ENCODE assay signal across 9 cellular contexts in the genomic region with DNA sequence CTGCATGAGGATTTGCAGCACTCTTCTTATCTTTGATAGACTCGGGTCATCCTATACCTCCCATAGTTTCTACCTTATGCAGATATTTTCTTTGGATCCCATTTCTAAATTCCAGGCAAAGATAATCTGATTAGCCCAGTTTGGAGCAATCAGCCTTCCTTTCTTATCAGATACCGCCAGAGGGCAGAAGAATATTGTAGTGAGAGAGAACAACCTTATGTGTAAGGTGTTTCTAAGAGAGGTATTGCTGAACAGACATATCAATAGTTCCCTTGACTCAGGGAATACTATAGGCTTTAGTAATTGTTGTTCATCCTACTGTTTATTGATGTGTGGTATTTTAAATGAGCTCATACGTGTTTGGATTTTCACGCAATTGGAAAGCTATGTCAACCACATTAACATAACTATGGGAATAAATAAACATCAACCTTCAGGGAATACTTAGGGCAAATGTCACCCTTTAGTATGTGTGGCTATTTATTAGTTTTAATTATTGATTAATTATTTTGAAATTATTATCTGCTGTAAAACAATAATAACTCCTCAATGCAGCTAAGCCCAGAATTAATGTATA.
DNase-seq lines count a peak whose midpoint lies in the region; ATAC-seq and TF ChIP-seq lines count a peak whose summit lies in the region.
"Had no signal": no experiment of that assay in that cellular context is flagged by ENCODE, and none has a peak within 500 bp of the region (broad histone marks: within the 10 kb centered on the region; RNA-seq: fewer than 3 reads in every experiment).

No MANE protein-coding gene starts in this region.

- no peaks in the 10 kb centered on the region for H3K36me3 ChIP-seq in neuronal stem cell (replicated peaks in 1 of 2; ENCODE audit: control insufficient read depth in 2 of 2, insufficient read depth in 2 of 2, low read length in 2 of 2)

- H2AK5ac ChIP-seq in neuronal stem cell (ENCODE audit: low read depth, low read length): no peak overlapping the region

- H3K18ac ChIP-seq in neuronal stem cell (ENCODE audit: low read length): no peak overlapping the region

- no peaks in the 10 kb centered on the region for H3K9me3 Mint-ChIP-seq in chondrocyte (ENCODE audit: low read depth)

- H3K36me3 Mint-ChIP-seq in chondrocyte (ENCODE audit: low read depth): no peaks in the 10 kb centered on the region

- H3K4me1 Mint-ChIP-seq in chondrocyte (ENCODE audit: low read depth): no peaks in the 10 kb centered on the region

- no peak overlapping the region for H3K4me3 ChIP-seq in neuronal stem cell (ENCODE audit: low read length in 2 of 2)
- H3K4me3 ChIP-seq: psoas muscle had no signal

- no peak overlapping the region for H2AFZ ChIP-seq in neuronal stem cell (ENCODE audit: low read length)

- H4K8ac ChIP-seq in neuronal stem cell (ENCODE audit: low read depth, low read length): no peak overlapping the region

- DNase-seq in DMS 273 (lab: John Stamatoyannopoulos, UW; ENCODE audit: unreplicated experiment): peak; percentile 42
- DNase-seq in DMS 273 treated with DMSO at 0.1 percent for 48 hours (lab: John Stamatoyannopoulos, UW): no peak
- peak; percentile 82 for DNase-seq in NCI-H748 treated with DMSO at 0.1 percent for 48 hours (lab: John Stamatoyannopoulos, UW)
- DNase-seq in chondrocyte (ENCODE audit: low spot score): no peak
- peak; percentile 6 for DNase-seq in neuronal stem cell (ENCODE audit: low spot score)
- DNase-seq in putamen (ENCODE audit: low spot score): no peak
- DNase-seq in NCI-H1694 treated with DMSO at 0.1 percent for 48 hours (lab: John Stamatoyannopoulos, UW): no peak
- DNase-seq: psoas muscle had no signal

- no peak overlapping the region for H3K4ac ChIP-seq in neuronal stem cell (ENCODE audit: low read length)

- H3K27me3 ChIP-seq in neuronal stem cell (ENCODE audit: control insufficient read depth in 3 of 3, insufficient read depth in 3 of 3, low read depth in 1 of 3, low read length in 3 of 3): no peaks in the 10 kb centered on the region

- WGBS in neuronal stem cell (ENCODE audit: extremely low coverage in 2 of 2, insufficient read length in 2 of 2, insufficient replicate concordance in 1 of 2), 2 donors: no CpG with 5 or more reads among the region's 4 CpGs

- no peak overlapping the region for H3K27ac Mint-ChIP-seq in chondrocyte (ENCODE audit: unreplicated experiment)

- no peak overlapping the region for H3K9ac ChIP-seq in neuronal stem cell (ENCODE audit: low read depth, low read length, poor library complexity)

- no peak overlapping the region for H3K4me2 ChIP-seq in neuronal stem cell (ENCODE audit: insufficient read depth, low read length, poor library complexity, severe bottlenecking)

- no peak overlapping the region for H4K91ac ChIP-seq in neuronal stem cell (ENCODE audit: low read depth, low read length, poor library complexity)

- H2BK12ac ChIP-seq in neuronal stem cell (ENCODE audit: low read length): no peak overlapping the region

- H3K79me1 ChIP-seq in neuronal stem cell (ENCODE audit: low read depth, low read length): no peaks in the 10 kb centered on the region

- no peak overlapping the region for H2BK120ac ChIP-seq in neuronal stem cell (ENCODE audit: low read depth, low read length)

- no peak overlapping the region for H3K4me3 Mint-ChIP-seq in chondrocyte (ENCODE audit: unreplicated experiment)

- H3K23ac ChIP-seq in neuronal stem cell (ENCODE audit: low read depth, low read length, poor library complexity): no peak overlapping the region

- no peak overlapping the region for H2BK15ac ChIP-seq in neuronal stem cell (ENCODE audit: low read length)

- no peak for ATAC-seq in HG03432 (IDR thresholded peaks at IDR 0.05; ENCODE audit: unreplicated experiment)
- ATAC-seq: psoas muscle had no signal

- H3K9me3 ChIP-seq in neuronal stem cell (replicated peaks in 1 of 2; ENCODE audit: control insufficient read depth in 2 of 2, insufficient read depth in 1 of 2, low read depth in 1 of 2, low read length in 2 of 2): no peaks in the 10 kb centered on the region
- H3K9me3 ChIP-seq: psoas muscle had no signal

- H3K14ac ChIP-seq in neuronal stem cell (ENCODE audit: low read length): no peak overlapping the region

- H3K27ac ChIP-seq in neuronal stem cell (replicated peaks; ENCODE audit: low read length): no peak overlapping the region
- H3K27ac ChIP-seq: psoas muscle had no signal

- H3K4me1 ChIP-seq in neuronal stem cell (ENCODE audit: control insufficient read depth in 2 of 2, insufficient read depth in 1 of 2, low read depth in 1 of 2, low read length in 2 of 2): no peaks in the 10 kb centered on the region
- H3K4me1 ChIP-seq: psoas muscle had no signal

- H3K27me3 Mint-ChIP-seq in chondrocyte (ENCODE audit: low read depth): peaks cover 17% of the 10 kb centered on the region

- TF ChIP-seq CTCF in chondrocyte (IDR thresholded peaks at IDR 0.05): peak; percentile 73

- H2BK5ac ChIP-seq in neuronal stem cell (ENCODE audit: low read length): no peak overlapping the region

Comparison
In these comparisons a context has a peak if more than half of its experiments do, and no peak if none do; other contexts are left out.
1. DNase-seq: peak in DMS 273 (single experiment), NCI-H748 treated with DMSO at 0.1 percent for 48 hours (single experiment) and neuronal stem cell (single experiment); none in DMS 273 treated with DMSO at 0.1 percent for 48 hours (single experiment), chondrocyte (single experiment), putamen (single experiment) and NCI-H1694 treated with DMSO at 0.1 percent for 48 hours (single experiment).